Comparison of ENCODE assay signal across 1 cellular context in the genomic region with DNA sequence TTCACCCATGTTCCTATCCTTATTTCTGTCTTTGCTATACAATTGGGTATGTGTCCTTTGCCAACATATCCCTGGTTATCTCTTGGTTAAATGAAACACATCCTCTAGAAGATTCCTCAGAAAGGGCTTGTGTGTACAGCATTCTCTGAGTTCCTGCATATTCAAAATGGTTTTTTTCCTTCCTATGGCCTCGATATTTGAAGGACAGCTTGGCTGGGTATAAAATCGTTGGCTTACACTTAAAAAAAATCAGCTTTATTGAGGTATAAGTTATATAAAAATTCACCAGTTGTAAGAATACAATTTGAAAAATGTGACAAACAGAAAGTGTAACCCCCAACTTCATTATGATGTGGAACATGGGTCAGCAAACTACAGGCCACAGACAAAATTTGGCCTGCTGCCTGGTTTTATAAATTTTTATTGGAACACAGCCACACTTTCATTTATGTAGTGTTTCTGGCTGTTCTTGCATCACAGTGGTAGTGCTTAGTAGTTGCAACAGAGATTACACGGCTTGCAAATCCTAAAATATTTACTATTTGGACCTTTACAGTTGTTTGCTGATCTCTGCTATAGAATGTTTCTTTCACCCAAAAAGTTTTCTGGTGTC.
A peak's percentile ranks its signal among the peaks of the same experiment; 100 is the strongest.
TF ChIP-seq lines count a peak whose summit lies in the region.

No MANE protein-coding gene starts in this region.

TF ChIP-seq in IMR-90, 13 proteins besides CTCF, POLR2A, EP300 and RAD21:
- TF ChIP-seq NFE2L2 (IDR thresholded peaks at IDR 0.05; ENCODE audit: low read depth, low read length): no peak
- peak; percentile 80 for TF ChIP-seq CEBPB (IDR thresholded peaks at IDR 0.05; ENCODE audit: low read depth, low read length)
- no peak for TF ChIP-seq SMC3 (IDR thresholded peaks at IDR 0.05; ENCODE audit: low read depth, low read length)
- TF ChIP-seq RFX5 (IDR thresholded peaks at IDR 0.05; ENCODE audit: low read depth, low read length): no peak
